ENCODE assay signal across 10 cellular contexts in the genomic region with DNA sequence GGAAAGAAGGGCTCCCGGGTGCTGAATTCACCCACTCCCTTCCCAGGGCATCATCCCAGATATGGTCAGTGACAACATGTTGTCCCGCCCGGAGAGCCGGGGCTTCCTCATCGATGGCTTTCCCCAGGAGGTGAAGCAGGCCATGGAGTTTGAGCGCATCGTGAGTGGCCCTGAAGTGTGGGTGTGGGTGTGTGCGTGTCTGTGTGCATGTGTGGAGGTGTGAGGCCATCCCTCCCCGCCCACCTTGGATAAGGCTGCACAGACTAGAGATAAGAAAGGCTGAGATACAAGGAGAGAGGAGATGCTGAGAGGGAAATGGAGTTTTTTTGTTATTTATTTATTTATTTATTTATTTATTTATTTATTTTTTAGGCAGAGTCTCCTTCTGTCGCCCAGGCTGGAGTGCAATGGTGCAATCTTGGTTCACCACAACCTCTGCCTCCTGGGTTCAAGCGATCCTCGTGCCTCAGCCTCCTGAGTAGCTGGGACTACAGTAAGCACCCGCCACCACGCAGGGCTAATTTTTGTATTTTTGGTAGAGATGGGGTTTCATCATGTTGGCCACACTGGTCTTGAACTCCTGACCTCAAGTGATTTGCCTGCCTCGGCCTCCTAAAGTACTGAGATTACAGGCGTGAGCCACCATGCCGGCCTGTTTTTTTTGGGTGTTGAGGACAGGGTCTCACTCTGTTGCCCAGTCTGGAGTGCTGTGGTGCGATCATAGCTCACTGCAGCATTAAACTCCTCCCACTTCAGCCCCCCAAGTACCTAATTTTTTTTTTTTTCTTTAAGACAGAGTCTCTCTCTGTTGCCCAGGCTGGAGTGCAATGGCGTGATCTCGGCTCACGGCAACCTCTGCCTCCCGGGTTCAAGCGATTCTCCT. TPM values are rescaled to one million over a fixed set of nuclear protein-coding genes. Genes with fewer than 3 reads are reported as not detected.
DNase-seq lines count a peak whose midpoint lies in the region; ATAC-seq, FAIRE-seq and TF ChIP-seq lines count a peak whose summit lies in the region.
"Not testable (repeated sequence)": the region's sequence is repeated elsewhere in the genome, so short reads cannot be mapped to it uniquely, and the experiment has no call there.
"Had no signal": no experiment of that assay in that cellular context is flagged by ENCODE, and none has a peak within 500 bp of the region (broad histone marks: within the 10 kb centered on the region; RNA-seq: fewer than 3 reads in every experiment).

No MANE protein-coding gene starts in this region.

- H4K5ac ChIP-seq in IMR-90 (ENCODE audit: low read depth, low read length), result not testable (repeated sequence)

- H3K4me1 ChIP-seq in A549; IMR-90 (ENCODE audit: control insufficient read depth, insufficient read depth, low read length): not testable (repeated sequence)

- not testable (repeated sequence) for H2AK9ac ChIP-seq in IMR-90 (replicated peaks; ENCODE audit: low read depth, low read length, poor library complexity)

- intact Hi-C loops in IMR-90 (cut with micrococcal nuclease), result not testable (repeated sequence)

- H4K8ac ChIP-seq in IMR-90 (ENCODE audit: low read depth in 2 of 2, low read length in 2 of 2), result not testable (repeated sequence)

- in situ Hi-C loops in IMR-90 (cut with MboI; ENCODE audit: low sequenced_read_pairs), result not testable (repeated sequence)

- not testable (repeated sequence) for H3K9ac ChIP-seq in IMR-90 (ENCODE audit: low read depth, low read length)

- H2AK5ac ChIP-seq in IMR-90 (ENCODE audit: low read depth, low read length), result not testable (repeated sequence)

- not testable (repeated sequence) for H3K36me3 ChIP-seq in IMR-90 (ENCODE audit: control insufficient read depth, insufficient read depth, low read length)

- not testable (repeated sequence) for H2BK20ac ChIP-seq in IMR-90 (ENCODE audit: low read depth, low read length)

- H3K27me3 ChIP-seq in IMR-90 (ENCODE audit: control insufficient read depth, insufficient read depth, low read length), result not testable (repeated sequence)

- TF ChIP-seq CTCF in A549 (IDR thresholded peaks at IDR 0.05); IMR-90 (conservative IDR thresholded peaks at IDR 0.05; ENCODE audit: low read depth, low read length); nephron progenitor cell (IDR thresholded peaks at IDR 0.05): not testable (repeated sequence)

- not testable (repeated sequence) for ATAC-seq in A549; IMR-90 (ENCODE audit: low read depth); activated naive CD8-positive, alpha-beta T cell treated with anti-CD3 and anti-CD28 coated beads, Interleukin-2, amount 10 ng/mL, durations not matched to agents 7 days and 5 days (ENCODE audit: low read depth)
- ATAC-seq in esophagus mucosa, result peak; percentile 35

- H2BK120ac ChIP-seq in IMR-90 (ENCODE audit: low read depth, low read length), result not testable (repeated sequence)

- TF ChIP-seq POLR2A in A549 (IDR thresholded peaks at IDR 0.05; ENCODE audit: low read length); IMR-90 (IDR thresholded peaks at IDR 0.05; ENCODE audit: low read depth, low read length): not testable (repeated sequence)

- not testable (repeated sequence) for H3K4me3 Mint-ChIP-seq in activated naive CD8-positive, alpha-beta T cell treated with anti-CD3 and anti-CD28 coated beads, Interleukin-2, amount 10 ng/mL, durations not matched to agents 7 days and 5 days; nephron progenitor cell

- CTCF ChIA-PET in A549 (lab: Yijun Ruan, JAX); IMR-90 (lab: Yijun Ruan, JAX): not testable (repeated sequence)

- H3K9me1 ChIP-seq in IMR-90 (ENCODE audit: insufficient read depth, low read length), result not testable (repeated sequence)

- DNase-seq in A549 (ENCODE audit: low read depth in 1 of 2, low spot score in 1 of 2); IMR-90; activated naive CD8-positive, alpha-beta T cell treated with anti-CD3 and anti-CD28 coated beads, Interleukin-2, amount 10 ng/mL, durations not matched to agents 7 days and 5 days; nephron progenitor cell: not testable (repeated sequence)

- H3K79me1 ChIP-seq in IMR-90 (ENCODE audit: low read depth in 1 of 2, low read length in 2 of 2), result not testable (repeated sequence)

- not testable (repeated sequence) for H4K20me1 ChIP-seq in IMR-90 (ENCODE audit: insufficient read depth, low read length)

- H3K9me3 ChIP-seq in A549; IMR-90 (ENCODE audit: control insufficient read depth, insufficient read depth, low read length): not testable (repeated sequence)

- not testable (repeated sequence) for H3K18ac ChIP-seq in IMR-90 (ENCODE audit: low read depth, low read length)

- POLR2A ChIA-PET in A549 (lab: Yijun Ruan, JAX); IMR-90 (lab: Charles Lee; ENCODE audit: unreplicated experiment); activated naive CD8-positive, alpha-beta T cell treated with anti-CD3 and anti-CD28 coated beads, Interleukin-2, amount 10 ng/mL, durations not matched to agents 7 days and 5 days (lab: Charles Lee): not testable (repeated sequence)

- not testable (repeated sequence) for H3K27ac ChIP-seq in A549; IMR-90 (ENCODE audit: insufficient read depth, low read length)

- 91% methylated on average over 23 of the region's 23 CpGs for WGBS in A549 (ENCODE audit: missing lambda C conversion rate)
- 94% methylated on average over 3 of the region's 23 CpGs; no CpG with 5 or more reads in 1 of the 2 experiments for WGBS in IMR-90 (ENCODE audit: extremely low coverage in 2 of 2, insufficient read length in 1 of 2), 2 experiments

- H3K27me3 Mint-ChIP-seq in activated naive CD8-positive, alpha-beta T cell treated with anti-CD3 and anti-CD28 coated beads, Interleukin-2, amount 10 ng/mL, durations not matched to agents 7 days and 5 days; nephron progenitor cell (ENCODE audit: low read depth, poor library complexity): not testable (repeated sequence)

- H2BK15ac ChIP-seq in IMR-90 (ENCODE audit: low read depth, low read length), result not testable (repeated sequence)

- H4K91ac ChIP-seq in IMR-90 (ENCODE audit: insufficient read depth, low read depth, low read length), result not testable (repeated sequence)

- not testable (repeated sequence) for TF ChIP-seq EP300 in A549 (IDR thresholded peaks at IDR 0.05)

- TF ChIP-seq RAD21 in A549 (conservative IDR thresholded peaks at IDR 0.05 in 1 of 2, IDR thresholded peaks at IDR 0.05 in 1 of 2); IMR-90 (IDR thresholded peaks at IDR 0.05; ENCODE audit: low read length): not testable (repeated sequence)

- H3K9me3 Mint-ChIP-seq in activated naive CD8-positive, alpha-beta T cell treated with anti-CD3 and anti-CD28 coated beads, Interleukin-2, amount 10 ng/mL, durations not matched to agents 7 days and 5 days; nephron progenitor cell: not testable (repeated sequence)

- H3K4me2 ChIP-seq in A549; IMR-90 (ENCODE audit: low read depth, low read length): not testable (repeated sequence)

- H2AFZ ChIP-seq in IMR-90 (replicated peaks; ENCODE audit: low read length, poor library complexity), result peak overlapping the region; percentile 56

- not testable (repeated sequence) for H3K4me1 Mint-ChIP-seq in activated naive CD8-positive, alpha-beta T cell treated with anti-CD3 and anti-CD28 coated beads, Interleukin-2, amount 10 ng/mL, durations not matched to agents 7 days and 5 days
- peaks cover 24% of the 10 kb centered on the region for H3K4me1 Mint-ChIP-seq in nephron progenitor cell

- not testable (repeated sequence) for H3K4ac ChIP-seq in IMR-90 (ENCODE audit: low read depth, low read length)

- not testable (repeated sequence) for H3K23ac ChIP-seq in IMR-90 (ENCODE audit: low read depth, low read length)

- not testable (repeated sequence) for H3K14ac ChIP-seq in IMR-90 (replicated peaks; ENCODE audit: low read depth, low read length)

- H3K4me3 ChIP-seq in A549; IMR-90 (ENCODE audit: insufficient read depth, low read depth, low read length): not testable (repeated sequence)

- BruUV-seq in IMR-90 (replicated peaks; lab: Mats Ljungman, UMichigan), result not testable (repeated sequence)

- not testable (repeated sequence) for H2BK5ac ChIP-seq in IMR-90 (ENCODE audit: low read depth, low read length, poor library complexity, severe bottlenecking)

- dilution Hi-C loops in IMR-90 (cut with HindIII; ENCODE audit: low sequenced_read_pairs, unreplicated experiment), result not testable (repeated sequence)

- peak overlapping the region; percentile 60 for H3K27ac Mint-ChIP-seq in activated naive CD8-positive, alpha-beta T cell treated with anti-CD3 and anti-CD28 coated beads, Interleukin-2, amount 10 ng/mL, durations not matched to agents 7 days and 5 days
- peak overlapping the region; percentile 61 for H3K27ac Mint-ChIP-seq in nephron progenitor cell

- FAIRE-seq in A549 (lab: Jason Lieb, UNC), result not testable (repeated sequence)

- H3K56ac ChIP-seq in IMR-90 (ENCODE audit: extremely low read depth, insufficient read depth, low read length), result not testable (repeated sequence)

- H3K36me3 Mint-ChIP-seq in activated naive CD8-positive, alpha-beta T cell treated with anti-CD3 and anti-CD28 coated beads, Interleukin-2, amount 10 ng/mL, durations not matched to agents 7 days and 5 days; nephron progenitor cell (ENCODE audit: low read depth): not testable (repeated sequence)

RNA-seq across cellular contexts. Expression of a gene that starts 7.3 kb away (rescaled TPM):
- polyA plus RNA-seq in A549 (2011; rRNA removed), result 32.1 and 39.0 TPM in 2 replicates
- 61.9 and 70.5 TPM in 2 replicates for polyA plus RNA-seq in A549 (2012; cell fraction: cytosol; rRNA removed)
- 47.2 and 62.0 TPM in 2 replicates for polyA plus RNA-seq in A549 (2012; cell fraction: nucleus; rRNA removed)
- polyA plus RNA-seq in A549 (2017; fragmentation: RNase III; extraction: RNeasy Plus Mini Kit Qiagen cat#74134 plus additional on column Dnase treatment), result 75.0 to 76.8 TPM (median 75.3 TPM) in 3 replicates
- 34.1 TPM in 2 replicates for polyA minus RNA-seq in A549 (2011; rRNA and poly(A)+ RNA removed)
- total RNA-seq in IMR-90 (2012; rRNA removed), result 43.7 and 53.0 TPM in 2 replicates
- polyA plus RNA-seq in IMR-90 (2012; rRNA removed), result 50.4 and 51.4 TPM in 2 replicates
- polyA plus RNA-seq in IMR-90 (2012; cell fraction: cytosol; rRNA removed), result 29.9 and 54.5 TPM in 2 replicates
- polyA plus RNA-seq in IMR-90 (2012; cell fraction: nucleus; rRNA removed; ENCODE audit: low replicate concordance), result 58.8 and 59.3 TPM in 2 replicates
- total RNA-seq in activated naive CD8-positive, alpha-beta T cell treated with anti-CD3 and anti-CD28 coated beads, Interleukin-2, amount 10 ng/mL, durations not matched to agents 7 days and 5 days, result 10 to 100 TPM; 67.3 to 72.8 TPM
- 32.6 TPM for total RNA-seq in esophagus mucosa

RNA-seq across cellular contexts. Expression of a gene that starts 24.3 kb away (rescaled TPM):
- 45.6 and 54.3 TPM in 2 replicates for polyA plus RNA-seq in A549 (2011; rRNA removed)
- 76.2 and 118 TPM in 2 replicates for polyA plus RNA-seq in A549 (2012; cell fraction: cytosol; rRNA removed)
- polyA plus RNA-seq in A549 (2012; cell fraction: nucleus; rRNA removed), result 118 and 127 TPM in 2 replicates
- 177 to 192 TPM (median 183 TPM) in 3 replicates for polyA plus RNA-seq in A549 (2017; fragmentation: RNase III; extraction: RNeasy Plus Mini Kit Qiagen cat#74134 plus additional on column Dnase treatment)
- polyA minus RNA-seq in A549 (2011; rRNA and poly(A)+ RNA removed), result 66.9 and 90.9 TPM in 2 replicates
- 31.9 and 34.4 TPM in 2 replicates for total RNA-seq in IMR-90 (2012; rRNA removed)
- 93.7 and 103 TPM in 2 replicates for polyA plus RNA-seq in IMR-90 (2012; rRNA removed)
- polyA plus RNA-seq in IMR-90 (2012; cell fraction: cytosol; rRNA removed), result 57.2 and 108 TPM in 2 replicates
- polyA plus RNA-seq in IMR-90 (2012; cell fraction: nucleus; rRNA removed; ENCODE audit: low replicate concordance), result 89.4 and 124 TPM in 2 replicates
- total RNA-seq in activated naive CD8-positive, alpha-beta T cell treated with anti-CD3 and anti-CD28 coated beads, Interleukin-2, amount 10 ng/mL, durations not matched to agents 7 days and 5 days, result 100 to 1,000 TPM; 266 to 268 TPM
- 148 TPM for total RNA-seq in esophagus mucosa

RNA-seq across cellular contexts. Expression of a gene that starts 24.6 kb away (rescaled TPM):
- polyA plus RNA-seq in A549 (2011; rRNA removed) (0.34 and 0.62 TPM in 2 replicates), A549 (2017; fragmentation: RNase III; extraction: RNeasy Plus Mini Kit Qiagen cat#74134 plus additional on column Dnase treatment) (0.71 to 0.75 TPM (median 0.71 TPM) in 3 replicates), IMR-90 (2012; rRNA removed) (0.34 and 0.37 TPM in 2 replicates)
- 0.26 and 0.41 TPM in 2 replicates for polyA plus RNA-seq in A549 (2012; cell fraction: cytosol; rRNA removed)
- 0.65 and 0.88 TPM in 2 replicates for polyA plus RNA-seq in A549 (2012; cell fraction: nucleus; rRNA removed)
- 0.58 and 0.92 TPM in 2 replicates for polyA minus RNA-seq in A549 (2011; rRNA and poly(A)+ RNA removed)
- total RNA-seq in IMR-90 (2012; rRNA removed) (0.54 and 0.56 TPM in 2 replicates), esophagus mucosa (1.5 TPM)
- polyA plus RNA-seq in IMR-90 (2012; cell fraction: cytosol; rRNA removed), result 0.24 and 0.30 TPM in 2 replicates
- 0.46 and 0.65 TPM in 2 replicates for polyA plus RNA-seq in IMR-90 (2012; cell fraction: nucleus; rRNA removed; ENCODE audit: low replicate concordance)
- total RNA-seq in activated naive CD8-positive, alpha-beta T cell treated with anti-CD3 and anti-CD28 coated beads, Interleukin-2, amount 10 ng/mL, durations not matched to agents 7 days and 5 days, result 1 to 10 TPM; 2.4 to 2.7 TPM

RNA-seq across cellular contexts. Expression of a gene that starts 27.7 kb away (rescaled TPM):
- polyA plus RNA-seq in A549 (2011; rRNA removed) (9.9 and 10.2 TPM in 2 replicates), A549 (2017; fragmentation: RNase III; extraction: RNeasy Plus Mini Kit Qiagen cat#74134 plus additional on column Dnase treatment) (14.9 to 18.1 TPM (median 18.1 TPM) in 3 replicates), IMR-90 (2012; rRNA removed) (22.5 and 33.0 TPM in 2 replicates)
- polyA plus RNA-seq in A549 (2012; cell fraction: cytosol; rRNA removed), result 23.9 and 35.0 TPM in 2 replicates
- 21.8 and 25.7 TPM in 2 replicates for polyA plus RNA-seq in A549 (2012; cell fraction: nucleus; rRNA removed)
- polyA minus RNA-seq in A549 (2011; rRNA and poly(A)+ RNA removed), result 4.6 and 6.5 TPM in 2 replicates
- total RNA-seq in IMR-90 (2012; rRNA removed) (9.3 and 10.3 TPM in 2 replicates), esophagus mucosa (74.8 TPM)
- polyA plus RNA-seq in IMR-90 (2012; cell fraction: cytosol; rRNA removed), result 22.7 and 47.7 TPM in 2 replicates
- polyA plus RNA-seq in IMR-90 (2012; cell fraction: nucleus; rRNA removed; ENCODE audit: low replicate concordance), result 17.6 and 30.9 TPM in 2 replicates
- total RNA-seq in activated naive CD8-positive, alpha-beta T cell treated with anti-CD3 and anti-CD28 coated beads, Interleukin-2, amount 10 ng/mL, durations not matched to agents 7 days and 5 days, result 10 to 100 TPM; 52.0 to 55.7 TPM

RNA-seq across cellular contexts. Expression of a gene that starts 33.3 kb away (rescaled TPM):
- polyA plus RNA-seq in A549 (2011; rRNA removed) (0.09 and 0.17 TPM in 2 replicates), A549 (2017; fragmentation: RNase III; extraction: RNeasy Plus Mini Kit Qiagen cat#74134 plus additional on column Dnase treatment) (0.15 to 0.26 TPM (median 0.22 TPM) in 3 replicates), IMR-90 (2012; rRNA removed) (0.14 TPM in 1 of 2 replicates, not detected in the other)
- 0.30 and 0.43 TPM in 2 replicates for polyA plus RNA-seq in A549 (2012; cell fraction: cytosol; rRNA removed)
- polyA plus RNA-seq in A549 (2012; cell fraction: nucleus; rRNA removed), result 1.3 and 1.5 TPM in 2 replicates
- polyA minus RNA-seq in A549 (2011; rRNA and poly(A)+ RNA removed), result not detected in 2 replicates
- total RNA-seq in IMR-90 (2012; rRNA removed) (not detected in 2 replicates), esophagus mucosa (0.36 TPM)
- 0.08 and 0.14 TPM in 2 replicates for polyA plus RNA-seq in IMR-90 (2012; cell fraction: cytosol; rRNA removed)
- polyA plus RNA-seq in IMR-90 (2012; cell fraction: nucleus; rRNA removed; ENCODE audit: low replicate concordance), result 0.28 and 0.66 TPM in 2 replicates
- total RNA-seq in activated naive CD8-positive, alpha-beta T cell treated with anti-CD3 and anti-CD28 coated beads, Interleukin-2, amount 10 ng/mL, durations not matched to agents 7 days and 5 days, result 1 to 10 TPM in 1 of 2 experiments, under 1 TPM in 1; 0.91 to 1.0 TPM
- total RNA-seq: Daoy, H4, HFFc6 had no signal
- polyA plus RNA-seq: CD14-positive monocyte; CD8-positive, alpha-beta memory T cell had no signal
